In the genomic region with DNA sequence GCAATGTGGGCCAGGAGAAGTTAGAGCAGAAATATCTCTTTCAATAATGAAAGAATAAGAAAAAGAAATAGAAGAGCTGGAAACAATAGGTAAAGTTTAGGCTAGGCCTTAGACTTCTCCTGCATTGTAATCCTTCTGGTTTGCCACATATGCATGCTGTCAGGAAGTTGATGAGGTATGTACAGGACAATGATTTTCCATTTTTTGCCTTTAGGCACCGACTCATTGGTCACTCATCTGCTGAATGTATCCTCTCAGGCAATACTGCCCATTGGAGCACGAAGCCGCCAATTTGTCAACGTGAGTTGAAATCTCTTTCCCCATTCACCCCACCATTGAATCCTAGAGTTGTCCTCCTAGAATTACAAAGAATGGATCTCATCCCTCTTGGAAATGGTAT, we compare ENCODE assay signal across 6 cellular contexts.
A peak's percentile ranks its signal among the peaks of the same experiment; 100 is the strongest.
DNase-seq lines count a peak whose midpoint lies in the region; TF ChIP-seq lines count a peak whose summit lies in the region.
"Not testable (repeated sequence)": the region's sequence is repeated elsewhere in the genome, so short reads cannot be mapped to it uniquely, and the experiment has no call there.

No MANE protein-coding gene starts in this region.

- H3K79me2 ChIP-seq in mammary epithelial cell (ENCODE audit: insufficient read depth, low read length), result not testable (repeated sequence)

- not testable (repeated sequence) for H3K27ac ChIP-seq in mammary epithelial cell (ENCODE audit: insufficient read depth, low read depth, low read length)

- dilution Hi-C loops in mammary epithelial cell (cut with HindIII; ENCODE audit: low sequenced_read_pairs), result not testable (repeated sequence)

- not testable (repeated sequence) for H3K9ac ChIP-seq in mammary epithelial cell (ENCODE audit: insufficient read depth, low read length)

- not testable (repeated sequence) for H2AFZ ChIP-seq in mammary epithelial cell (ENCODE audit: low read depth, low read length)

- DNase-seq in Daoy (ENCODE audit: low read depth) (peak; percentile 3), HK-2 (ENCODE audit: unreplicated experiment) (peak; percentile 2), NCI-H226 (peak; percentile 32), RPMI7951 (ENCODE audit: low read depth) (peak; percentile 9), mammary epithelial cell (peak; percentile 12), kidney tubule cell (ENCODE audit: low spot score) (peak; percentile 79)

- not testable (repeated sequence) for TF ChIP-seq CTCF in mammary epithelial cell (conservative IDR thresholded peaks at IDR 0.05 in 1 of 2, IDR thresholded peaks at IDR 0.05 in 1 of 2; ENCODE audit: extremely low read depth in 1 of 2, insufficient read depth in 1 of 2, low read depth in 1 of 2, low read length in 2 of 2)

- not testable (repeated sequence) for H3K27me3 ChIP-seq in mammary epithelial cell (ENCODE audit: insufficient read depth, low read length)

- H3K36me3 ChIP-seq in mammary epithelial cell (ENCODE audit: insufficient read depth, low read length), result not testable (repeated sequence)

- CTCF ChIA-PET in mammary epithelial cell (lab: Charles Lee; ENCODE audit: low non-redundant PET), result not testable (repeated sequence)

- not testable (repeated sequence) for H3K4me3 ChIP-seq in mammary epithelial cell (replicated peaks in 1 of 3; ENCODE audit: insufficient read depth in 1 of 3, low read depth in 2 of 3, low read length in 3 of 3)

- not testable (repeated sequence) for BruUV-seq in mammary epithelial cell (replicated peaks; lab: Mats Ljungman, UMichigan)

- in situ Hi-C loops in mammary epithelial cell (cut with MboI; ENCODE audit: low sequenced_read_pairs in 2 of 2), result not testable (repeated sequence)

- not testable (repeated sequence) for H4K20me1 ChIP-seq in mammary epithelial cell (ENCODE audit: insufficient read depth, low read length)

- H3K4me1 ChIP-seq in mammary epithelial cell (ENCODE audit: insufficient read depth, low read length), result not testable (repeated sequence)

- not testable (repeated sequence) for H3K9me3 ChIP-seq in mammary epithelial cell (replicated peaks; ENCODE audit: insufficient read depth, low read length)

- intact Hi-C loops in mammary epithelial cell (cut with micrococcal nuclease), result not testable (repeated sequence)

- 67% methylated on average over 4 of the region's 4 CpGs for WGBS in mammary epithelial cell (ENCODE audit: low coverage, missing lambda C conversion rate)

- not testable (repeated sequence) for H3K4me2 ChIP-seq in mammary epithelial cell (ENCODE audit: insufficient read depth, low read depth, low read length)

Comparison
In these comparisons a context has a peak if more than half of its experiments do, and no peak if none do; other contexts are left out.
1. DNase-seq: peak in every context shown above with its lines; median percentile 79 in kidney tubule cell; 32 in NCI-H226; 12 in mammary epithelial cell; 9 in RPMI7951; 3 in Daoy; 2 in HK-2.